Comparison of ENCODE assay signal across 28 cellular contexts in genomic region chr7:88638583-88638982, GRCh38.
"Had no signal": no experiment of that assay in that cellular context is flagged by ENCODE, and none has a peak within 500 bp of the region (broad histone marks: within the 10 kb centered on the region; RNA-seq: fewer than 3 reads in every experiment).

No MANE protein-coding gene starts in this region.

- H3K79me2 ChIP-seq: hepatocyte had no signal

- H3K4me1 ChIP-seq: esophagus muscularis mucosa, foreskin keratinocyte, gastroesophageal sphincter, heart left ventricle, pancreas, right lobe of liver, thyroid gland, vagina had no signal

- H3K36me3 ChIP-seq: esophagus muscularis mucosa, gastroesophageal sphincter, heart left ventricle, neutrophil, pancreas, right lobe of liver, thyroid gland, vagina had no signal

- DNase-seq: dermis blood vessel endothelial cell; effector memory CD4-positive, alpha-beta T cell; foreskin keratinocyte; heart left ventricle; kidney; mucosa of descending colon; naive B cell; pancreas; right lobe of liver; stimulated activated CD4-positive, alpha-beta T cell treated with anti-CD3 and anti-CD28 coated beads, Interleukin-12 subunit alpha, Interleukin-12 subunit beta, amount 100 ng/mL, for 4 hours; stimulated activated CD4-positive, alpha-beta T cell treated with anti-CD3 and anti-CD28 coated beads, Interleukin-1b, Interleukin-23, amount 100 ng/mL, for 48 hours; stimulated activated CD4-positive, alpha-beta T cell treated with anti-CD3 and anti-CD28 coated beads, Interleukin-4, amount 100 ng/mL, for 1 hour; stimulated activated CD8-positive, alpha-beta memory T cell treated with anti-CD3 and anti-CD28 coated beads, Interleukin-4, amount 100 ng/mL, for 48 hours; stimulated activated naive CD4-positive, alpha-beta T cell; stimulated activated naive CD8-positive, alpha-beta T cell treated with anti-CD3 and anti-CD28 coated beads, Interleukin-15, amount 100 ng/mL, for 72 hours; thyroid gland; trophoblast cell had no signal

- H3K27ac ChIP-seq: coronary artery, esophagus muscularis mucosa, foreskin keratinocyte, gastroesophageal sphincter, heart left ventricle, hepatocyte, neutrophil, pancreas, right lobe of liver, thyroid gland, vagina had no signal

- H3K27me3 ChIP-seq: esophagus muscularis mucosa, foreskin keratinocyte, gastroesophageal sphincter, heart left ventricle, hepatocyte, neutrophil, pancreas, right lobe of liver, thyroid gland, vagina had no signal

- FAIRE-seq: endothelial cell of umbilical vein had no signal

- H3K4me3 ChIP-seq: coronary artery, esophagus muscularis mucosa, gastroesophageal sphincter, heart left ventricle, hepatocyte, lung, mucosa of descending colon, pancreas, right lobe of liver, smooth muscle cell, thyroid gland, vagina had no signal

- H3K9me3 ChIP-seq: esophagus muscularis mucosa, gastroesophageal sphincter, heart left ventricle, mucosa of descending colon, neutrophil, pancreas, right lobe of liver, thyroid gland, vagina had no signal

- H3K4me2 ChIP-seq: hepatocyte, smooth muscle cell had no signal

- H2AFZ ChIP-seq: hepatocyte had no signal

- ATAC-seq: foreskin keratinocyte; gastroesophageal sphincter; heart left ventricle; left lobe of liver; mucosa of descending colon; natural killer cell treated with Interleukin-12 subunit alpha and Interleukin-12 subunit beta and Interleukin-15 and Interleukin-18, amount 100 ng/mL, for 72 hours; pancreas; right lobe of liver; stimulated activated naive CD8-positive, alpha-beta T cell treated with anti-CD3 and anti-CD28 coated beads, Interleukin-15, amount 100 ng/mL, for 72 hours had no signal
